Comparison of ENCODE assay signal across 23 cellular contexts in genomic region chr18:76371301-76371700, GRCh38.
"Had no signal": no experiment of that assay in that cellular context is flagged by ENCODE, and none has a peak within 500 bp of the region (broad histone marks: within the 10 kb centered on the region; RNA-seq: fewer than 3 reads in every experiment).

No MANE protein-coding gene starts in this region.

- H3K27me3 Mint-ChIP-seq: activated CD8-positive, alpha-beta T cell treated with anti-CD3 and anti-CD28 coated beads for 36 hours had no signal

- DNase-seq: activated CD4-positive, alpha-beta T cell treated with anti-CD3 and anti-CD28 coated beads for 4 hours; activated CD8-positive, alpha-beta memory T cell treated with anti-CD3 and anti-CD28 coated beads, Interleukin-2, amount 50 U/mL, for 4 hours; activated CD8-positive, alpha-beta T cell treated with anti-CD3 and anti-CD28 coated beads for 36 hours; activated gamma-delta T cell treated with Interleukin-2 at 50 U/mL for 16 hours; activated naive CD4-positive, alpha-beta T cell treated with anti-CD3 and anti-CD28 coated beads, Interleukin-2, amount 50 U/mL, for 16 hours; activated T-cell treated with anti-CD3 and anti-CD28 coated beads, Interleukin-2, amount 50 U/mL, for 72 hours; Karpas-422; NCI-H1105 treated with DMSO at 0.1 percent for 48 hours; NCI-H1436 treated with DMSO at 0.1 percent for 48 hours; NCI-H187; NCI-H2081; NCI-H2227 treated with DMSO at 0.1 percent for 48 hours; NCI-H446 treated with DMSO at 0.1 percent for 48 hours; NCI-H526 treated with DMSO at 0.1 percent for 48 hours; NK-92 treated with Interleukin-12 subunit alpha and Interleukin-12 subunit beta, amount 100 ng/mL, for 24 hours; Right ventricle myocardium superior had no signal

- H3K4me3 Mint-ChIP-seq: activated CD8-positive, alpha-beta T cell treated with anti-CD3 and anti-CD28 coated beads for 36 hours; activated T-cell treated with anti-CD3 and anti-CD28 coated beads, Interleukin-2, amount 50 U/mL, for 72 hours; T-helper 1 cell treated with Interleukin-12 subunit alpha and Interleukin-12 subunit beta and Interleukin-4 antibody, amounts not matched to agents 30 μg/mL and 1 μg/mL, for 36 hours had no signal

- H3K4me3 ChIP-seq: body of pancreas, K562, Peyer's patch, SJSA1 had no signal

- H3K4me1 ChIP-seq: Peyer's patch, SJSA1 had no signal

- H3K27ac Mint-ChIP-seq: activated CD8-positive, alpha-beta T cell treated with anti-CD3 and anti-CD28 coated beads for 36 hours; activated T-cell treated with anti-CD3 and anti-CD28 coated beads, Interleukin-2, amount 50 U/mL, for 72 hours; activated T-helper 2 cell treated with anti-CD3 and anti-CD28 coated beads, Interferon-gamma antibody, Interleukin-2, Interleukin-4, amounts not matched to agents 10 μg/mL and 5 μg/mL and 100 μg/mL, durations not matched to agents 14 hours and 24 hours and 36 hours; T-helper 1 cell treated with Interleukin-12 subunit alpha and Interleukin-12 subunit beta and Interleukin-4 antibody, amounts not matched to agents 30 μg/mL and 1 μg/mL, for 36 hours had no signal

- H3K27me3 ChIP-seq: body of pancreas, Peyer's patch, SJSA1 had no signal

- H3K9me3 ChIP-seq: body of pancreas, Peyer's patch, SJSA1 had no signal

- H3K27ac ChIP-seq: body of pancreas, Peyer's patch, RWPE1, SJSA1 had no signal
